12 cellular contexts compared by ENCODE assay signal in genomic region chr5:93164690-93165089, GRCh38.
DNase-seq lines count a peak whose midpoint lies in the region; ATAC-seq and TF ChIP-seq lines count a peak whose summit lies in the region.
"Had no signal": no experiment of that assay in that cellular context is flagged by ENCODE, and none has a peak within 500 bp of the region (broad histone marks: within the 10 kb centered on the region; RNA-seq: fewer than 3 reads in every experiment).

No MANE protein-coding gene starts in this region.

- H3K27ac ChIP-seq in RWPE2 (ENCODE audit: poor library complexity, severe bottlenecking), result peak overlapping the region; percentile 99
- H3K27ac ChIP-seq: VCaP had no signal

- TF ChIP-seq CTCF in RWPE2 (IDR thresholded peaks at IDR 0.05; ENCODE audit: poor library complexity, severe bottlenecking), result no peak
- TF ChIP-seq CTCF in fibroblast of villous mesenchyme (IDR thresholded peaks at IDR 0.05; ENCODE audit: insufficient read depth, low read depth, low read length), result no peak

- no peaks in the 10 kb centered on the region for H3K27me3 ChIP-seq in RWPE2 (ENCODE audit: insufficient read depth, poor library complexity, severe bottlenecking)

- H3K27me3 Mint-ChIP-seq in activated T-helper 17 cell treated with anti-CD3 and anti-CD28 coated beads, Interleukin-2, amount 50 U/mL, for 72 hours, result no peaks in the 10 kb centered on the region

- no peaks in the 10 kb centered on the region for H3K36me3 Mint-ChIP-seq in activated T-helper 17 cell treated with anti-CD3 and anti-CD28 coated beads, Interleukin-2, amount 50 U/mL, for 72 hours (ENCODE audit: low read depth)

- H3K4me1 Mint-ChIP-seq in activated T-helper 17 cell treated with anti-CD3 and anti-CD28 coated beads, Interleukin-2, amount 50 U/mL, for 72 hours, result no peaks in the 10 kb centered on the region

- no peaks in the 10 kb centered on the region for H3K9me3 ChIP-seq in RWPE2 (ENCODE audit: severe bottlenecking)

- H3K36me3 ChIP-seq in RWPE2 (ENCODE audit: low read depth), result no peaks in the 10 kb centered on the region

- ATAC-seq in RWPE2 (ENCODE audit: low read depth), result peak; percentile 28; the same call in 2 of the 3 replicates
- ATAC-seq in activated T-helper 17 cell treated with anti-CD3 and anti-CD28 coated beads, Interleukin-2, amount 50 U/mL, for 72 hours (replicated peaks), result no peak

- peaks cover 40% of the 10 kb centered on the region for H3K4me1 ChIP-seq in RWPE2 (ENCODE audit: insufficient read depth, poor library complexity, severe bottlenecking)

- no peak overlapping the region for H3K4me3 Mint-ChIP-seq in activated T-helper 17 cell treated with anti-CD3 and anti-CD28 coated beads, Interleukin-2, amount 50 U/mL, for 72 hours

- H3K9me3 Mint-ChIP-seq in activated T-helper 17 cell treated with anti-CD3 and anti-CD28 coated beads, Interleukin-2, amount 50 U/mL, for 72 hours, result no peaks in the 10 kb centered on the region
- H3K9me3 Mint-ChIP-seq: activated T-helper 2 cell treated with anti-CD3 and anti-CD28 coated beads, Interferon-gamma antibody, Interleukin-2, Interleukin-4, amounts not matched to agents 10 μg/mL and 5 μg/mL and 100 μg/mL, durations not matched to agents 14 hours and 24 hours and 36 hours had no signal

- H3K27ac Mint-ChIP-seq in activated T-helper 17 cell treated with anti-CD3 and anti-CD28 coated beads, Interleukin-2, amount 50 U/mL, for 72 hours, result no peak overlapping the region
- H3K27ac Mint-ChIP-seq: activated T-helper 2 cell treated with anti-CD3 and anti-CD28 coated beads, Interferon-gamma antibody, Interleukin-2, Interleukin-4, amounts not matched to agents 10 μg/mL and 5 μg/mL and 100 μg/mL, durations not matched to agents 14 hours and 24 hours and 36 hours had no signal

- DNase-seq in SHP77 treated with DMSO at 0.1 percent for 48 hours (lab: John Stamatoyannopoulos, UW) (peak; percentile 7), SHP77 (lab: John Stamatoyannopoulos, UW) (no peak), RWPE2 (ENCODE audit: low spot score) (no peak), fibroblast of villous mesenchyme (ENCODE audit: low read depth) (peak; percentile 86), stromal cell of bone marrow (ENCODE audit: low read depth) (peak; percentile 67), HPDE6-E6E7 (ENCODE audit: extremely low spot score) (no peak), NCI-H1930 (lab: John Stamatoyannopoulos, UW) (no peak)
- DNase-seq: ACHN, trophoblast cell had no signal

- H3K4me3 ChIP-seq in RWPE2 (ENCODE audit: severe bottlenecking) (no peak overlapping the region), fibroblast of villous mesenchyme (ENCODE audit: low read depth, low read length) (no peak overlapping the region)

Comparison
In these comparisons a context has a peak if more than half of its experiments do, and no peak if none do; other contexts are left out.
1. DNase-seq: peak in SHP77 treated with DMSO at 0.1 percent for 48 hours (single experiment), fibroblast of villous mesenchyme (single experiment) and stromal cell of bone marrow (single experiment); none in SHP77 (0 of 2), RWPE2 (single experiment), HPDE6-E6E7 (single experiment) and NCI-H1930 (0 of 2).